1 cellular context compared by ENCODE assay signal in the genomic region with DNA sequence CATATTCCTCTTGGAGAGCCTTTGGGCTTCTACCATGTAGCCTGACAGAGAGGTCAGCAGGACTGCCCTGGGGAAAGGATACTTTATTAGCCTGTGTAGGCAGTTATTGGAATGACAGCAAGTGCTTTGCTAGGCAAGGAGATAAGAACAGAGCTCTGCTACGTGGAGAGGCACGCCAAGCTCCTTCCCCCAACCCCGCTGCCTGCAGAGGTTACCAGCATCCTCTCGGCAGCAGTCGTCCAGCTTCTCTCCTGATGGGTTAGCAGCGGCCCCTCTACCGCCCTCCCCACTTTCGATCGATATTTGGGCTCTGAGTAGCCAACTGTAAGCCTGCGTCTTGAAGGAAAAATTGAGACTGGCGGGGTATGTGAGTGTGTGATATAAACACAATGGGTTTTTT.
A peak's percentile ranks its signal among the peaks of the same experiment; 100 is the strongest.
TF ChIP-seq lines count a peak whose summit lies in the region.

No MANE protein-coding gene starts in this region.

TF ChIP-seq in K562, 482 proteins besides CTCF, POLR2A, EP300 and RAD21 (continued from another document and continues in another):
- TF ChIP-seq ZBTB40 (IDR thresholded peaks at IDR 0.05): no peak
- TF ChIP-seq ZBTB40 (CRISPR knock-in tag; IDR thresholded peaks at IDR 0.05): no peak
- TF ChIP-seq NBN (IDR thresholded peaks at IDR 0.05; ENCODE audit: low read depth): no peak
- TF ChIP-seq MCM5 (IDR thresholded peaks at IDR 0.05; ENCODE audit: low read depth): no peak
- TF ChIP-seq ZNF124 (CRISPR knock-in tag; IDR thresholded peaks at IDR 0.05): no peak
- TF ChIP-seq HDAC8 (tag; IDR thresholded peaks at IDR 0.05): no peak
- no peak for TF ChIP-seq DDX20 (tag; IDR thresholded peaks at IDR 0.05; ENCODE audit: low read depth)
- TF ChIP-seq DACH1 (IDR thresholded peaks at IDR 0.05; ENCODE audit: partially characterized antibody): peak; percentile 63
- TF ChIP-seq CHD4 (IDR thresholded peaks at IDR 0.05; ENCODE audit: insufficient read depth, insufficient replicate concordance, low read depth, low read length, poor library complexity, severe bottlenecking): no peak
- no peak for TF ChIP-seq LEF1 (IDR thresholded peaks at IDR 0.05)
- no peak for TF ChIP-seq ZNF79 (CRISPR knock-in tag; IDR thresholded peaks at IDR 0.05; ENCODE audit: low read depth)
- TF ChIP-seq CHD2 (IDR thresholded peaks at IDR 0.05; ENCODE audit: low read depth, low read length): peak; percentile 31; the same call in 1 of the 2 replicates
- TF ChIP-seq HMBOX1 (IDR thresholded peaks at IDR 0.05): peak; percentile 42; the same call in 1 of the 2 replicates
- TF ChIP-seq NFIC (IDR thresholded peaks at IDR 0.05): no peak
- TF ChIP-seq HBP1 (CRISPR knock-in tag; IDR thresholded peaks at IDR 0.05): no peak
- TF ChIP-seq ADNP (tag; IDR thresholded peaks at IDR 0.05): no peak
- TF ChIP-seq ZBTB2 (IDR thresholded peaks at IDR 0.05): no peak
- no peak for TF ChIP-seq PHB2 (IDR thresholded peaks at IDR 0.05; ENCODE audit: low read depth)
- no peak for TF ChIP-seq MGA (IDR thresholded peaks at IDR 0.05)
- TF ChIP-seq, protein P1, sequence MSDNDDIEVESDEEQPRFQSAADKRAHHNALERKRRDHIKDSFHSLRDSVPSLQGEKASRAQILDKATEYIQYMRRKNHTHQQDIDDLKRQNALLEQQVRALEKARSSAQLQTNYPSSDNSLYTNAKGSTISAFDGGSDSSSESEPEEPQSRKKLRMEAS (CRISPR knock-in tag; IDR thresholded peaks at IDR 0.05): no peak
- TF ChIP-seq NFXL1 (CRISPR knock-in tag; IDR thresholded peaks at IDR 0.05): no peak
- TF ChIP-seq, protein P2, sequence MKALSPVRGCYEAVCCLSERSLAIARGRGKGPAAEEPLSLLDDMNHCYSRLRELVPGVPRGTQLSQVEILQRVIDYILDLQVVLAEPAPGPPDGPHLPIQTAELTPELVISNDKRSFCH (CRISPR knock-in tag; IDR thresholded peaks at IDR 0.05): no peak
- TF ChIP-seq, protein P2 (tag; IDR thresholded peaks at IDR 0.05): no peak
- TF ChIP-seq ELF2 (CRISPR knock-in tag; IDR thresholded peaks at IDR 0.05): no peak
- TF ChIP-seq, protein P3, sequence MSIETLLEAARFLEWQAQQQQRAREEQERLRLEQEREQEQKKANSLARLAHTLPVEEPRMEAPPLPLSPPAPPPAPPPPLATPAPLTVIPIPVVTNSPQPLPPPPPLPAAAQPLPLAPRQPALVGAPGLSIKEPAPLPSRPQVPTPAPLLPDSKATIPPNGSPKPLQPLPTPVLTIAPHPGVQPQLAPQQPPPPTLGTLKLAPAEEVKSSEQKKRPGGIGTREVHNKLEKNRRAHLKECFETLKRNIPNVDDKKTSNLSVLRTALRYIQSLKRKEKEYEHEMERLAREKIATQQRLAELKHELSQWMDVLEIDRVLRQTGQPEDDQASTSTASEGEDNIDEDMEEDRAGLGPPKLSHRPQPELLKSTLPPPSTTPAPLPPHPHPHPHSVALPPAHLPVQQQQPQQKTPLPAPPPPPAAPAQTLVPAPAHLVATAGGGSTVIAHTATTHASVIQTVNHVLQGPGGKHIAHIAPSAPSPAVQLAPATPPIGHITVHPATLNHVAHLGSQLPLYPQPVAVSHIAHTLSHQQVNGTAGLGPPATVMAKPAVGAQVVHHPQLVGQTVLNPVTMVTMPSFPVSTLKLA (conservative IDR thresholded peaks at IDR 0.05): no peak
